In genomic region chrX:109889289-109890006, GRCh38 we compare ENCODE assay signal across 8 cellular contexts.
DNase-seq lines count a peak whose midpoint lies in the region; ATAC-seq and TF ChIP-seq lines count a peak whose summit lies in the region.

No MANE protein-coding gene starts in this region.

- CTCF ChIA-PET in WTC11 (lab: Charles Lee): interaction anchor here (0.6 to 1.1 kb wide), 5 partner anchors 177 to 404 kb away, joined by 3 to 5 read pairs (median 4); partner anchors contain the start of gene KCNE5

- no peak overlapping the region for H2BK15ac ChIP-seq in mesenchymal stem cell (ENCODE audit: low read depth, poor library complexity, severe bottlenecking)

- no peak overlapping the region for H2AK5ac ChIP-seq in mesenchymal stem cell (ENCODE audit: low read length, severe bottlenecking)

- H3K27me3 Mint-ChIP-seq in WTC11 (ENCODE audit: low read depth): peaks cover 2% of the 10 kb centered on the region; the same call in 1 of the 2 replicates

- H3K4me1 ChIP-seq in mesenchymal stem cell (ENCODE audit: control insufficient read depth, insufficient read depth, low read depth, low read length): no peaks in the 10 kb centered on the region

- H3K14ac ChIP-seq in mesenchymal stem cell (ENCODE audit: low read length in 2 of 2): no peak overlapping the region

- H3K36me3 ChIP-seq in mesenchymal stem cell (ENCODE audit: control insufficient read depth in 1 of 2, insufficient read depth in 2 of 2, low read depth in 1 of 2, low read length in 2 of 2): no peaks in the 10 kb centered on the region

- H4K91ac ChIP-seq in mesenchymal stem cell (ENCODE audit: low read length): no peak overlapping the region

- no peak overlapping the region for H2BK12ac ChIP-seq in mesenchymal stem cell (ENCODE audit: low read length in 2 of 2)

- DNase-seq in GM03348 (ENCODE audit: low spot score) (peak; percentile 19), WTC11 (ENCODE audit: low spot score) (no peak), mesenchymal stem cell (peak; percentile 26), DMS153 treated with DMSO at 0.1 percent for 48 hours (lab: John Stamatoyannopoulos, UW; ENCODE audit: unreplicated experiment) (no peak), lower leg skin (ENCODE audit: low spot score in 2 of 2) (no peak)
- no peak for DNase-seq in activated naive CD4-positive, alpha-beta T cell (lab: John Stamatoyannopoulos, UW)

- H2BK5ac ChIP-seq in mesenchymal stem cell (ENCODE audit: low read depth, low read length, poor library complexity, severe bottlenecking): no peak overlapping the region

- TF ChIP-seq POLR2A in lower leg skin (IDR thresholded peaks at IDR 0.05): no peak

- no peak overlapping the region for H3K4me3 Mint-ChIP-seq in WTC11

- peaks cover 0 to 29% of the 10 kb centered on the region in 2 experiments for H3K27me3 ChIP-seq in mesenchymal stem cell (ENCODE audit: control insufficient read depth in 1 of 2, insufficient read depth in 1 of 2, low read length in 2 of 2)

- 77% methylated on average over 2 of the region's 4 CpGs for WGBS in mesenchymal stem cell
- 44 to 45% methylated on average over 4 of the region's 4 CpGs for WGBS in lower leg skin, 2 donors

- TF ChIP-seq CTCF in WTC11 (IDR thresholded peaks at IDR 0.05) (no peak), lower leg skin (IDR thresholded peaks at IDR 0.05) (no peak)

- ATAC-seq in HG02884 (IDR thresholded peaks at IDR 0.05; ENCODE audit: unreplicated experiment) (peak; percentile 50), WTC11 (peak; percentile 52; the same call in 1 of the 2 replicates), GM21381 (IDR thresholded peaks at IDR 0.05; ENCODE audit: unreplicated experiment) (no peak)

- no peaks in the 10 kb centered on the region for H3K79me1 ChIP-seq in mesenchymal stem cell (replicated peaks; ENCODE audit: low read length, poor library complexity, severe bottlenecking)

- H3K9me3 Mint-ChIP-seq in WTC11: peaks cover 3% of the 10 kb centered on the region; the same call in 1 of the 2 replicates

- intact Hi-C loops in lower leg skin (cut with DNase I; ENCODE audit: low total_unique reads): no loop called here

- H3K9ac ChIP-seq in mesenchymal stem cell (ENCODE audit: low read length): no peak overlapping the region

- H2AFZ ChIP-seq in mesenchymal stem cell (ENCODE audit: low read depth, low read length): no peak overlapping the region

- H3K4me2 ChIP-seq in mesenchymal stem cell (ENCODE audit: low read length, poor library complexity, severe bottlenecking): no peak overlapping the region

- no peak overlapping the region for H3K18ac ChIP-seq in mesenchymal stem cell (ENCODE audit: low read depth in 1 of 2, low read length in 2 of 2)

- H2BK120ac ChIP-seq in mesenchymal stem cell (ENCODE audit: low read depth, low read length): no peak overlapping the region

- H3K27ac ChIP-seq in mesenchymal stem cell (ENCODE audit: low read length, poor library complexity, severe bottlenecking): no peak overlapping the region

- H3K4ac ChIP-seq in mesenchymal stem cell (ENCODE audit: low read depth in 1 of 2, low read length in 2 of 2): no peak overlapping the region

- POLR2A ChIA-PET in WTC11 (lab: Charles Lee): no interaction called here

- H3K4me3 ChIP-seq in mesenchymal stem cell (ENCODE audit: insufficient read depth in 1 of 2, low read depth in 1 of 2, low read length in 2 of 2) (no peak overlapping the region), lower leg skin (ENCODE audit: low read depth, poor library complexity, severe bottlenecking) (no peak overlapping the region)

- H3K4me1 Mint-ChIP-seq in WTC11: peaks cover 2% of the 10 kb centered on the region; the same call in 1 of the 2 replicates

- no peak overlapping the region for H3K23ac ChIP-seq in mesenchymal stem cell (ENCODE audit: low read length in 2 of 2)

- no peaks in the 10 kb centered on the region for H3K9me3 ChIP-seq in mesenchymal stem cell (ENCODE audit: control insufficient read depth, low read length)

- H4K8ac ChIP-seq in mesenchymal stem cell (ENCODE audit: low read length): no peak overlapping the region

- H3K27ac Mint-ChIP-seq in WTC11: no peak overlapping the region

- no peaks in the 10 kb centered on the region for H3K36me3 Mint-ChIP-seq in WTC11

TF ChIP-seq in WTC11, 78 proteins besides CTCF, POLR2A, EP300 and RAD21:
- TF ChIP-seq, protein P1, sequence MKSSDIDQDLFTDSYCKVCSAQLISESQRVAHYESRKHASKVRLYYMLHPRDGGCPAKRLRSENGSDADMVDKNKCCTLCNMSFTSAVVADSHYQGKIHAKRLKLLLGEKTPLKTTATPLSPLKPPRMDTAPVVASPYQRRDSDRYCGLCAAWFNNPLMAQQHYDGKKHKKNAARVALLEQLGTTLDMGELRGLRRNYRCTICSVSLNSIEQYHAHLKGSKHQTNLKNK (CRISPR knock-in tag; IDR thresholded peaks at IDR 0.05): no peak
- TF ChIP-seq GTF2I (CRISPR knock-in tag; conservative IDR thresholded peaks at IDR 0.05): no peak
- no peak for TF ChIP-seq ZNF423 (CRISPR knock-in tag; IDR thresholded peaks at IDR 0.05)
- no peak for TF ChIP-seq JAZF1 (CRISPR knock-in tag; IDR thresholded peaks at IDR 0.05)
- no peak for TF ChIP-seq ATF2 (CRISPR knock-in tag; IDR thresholded peaks at IDR 0.05; ENCODE audit: borderline replicate concordance, low read depth)
- TF ChIP-seq, protein P2, sequence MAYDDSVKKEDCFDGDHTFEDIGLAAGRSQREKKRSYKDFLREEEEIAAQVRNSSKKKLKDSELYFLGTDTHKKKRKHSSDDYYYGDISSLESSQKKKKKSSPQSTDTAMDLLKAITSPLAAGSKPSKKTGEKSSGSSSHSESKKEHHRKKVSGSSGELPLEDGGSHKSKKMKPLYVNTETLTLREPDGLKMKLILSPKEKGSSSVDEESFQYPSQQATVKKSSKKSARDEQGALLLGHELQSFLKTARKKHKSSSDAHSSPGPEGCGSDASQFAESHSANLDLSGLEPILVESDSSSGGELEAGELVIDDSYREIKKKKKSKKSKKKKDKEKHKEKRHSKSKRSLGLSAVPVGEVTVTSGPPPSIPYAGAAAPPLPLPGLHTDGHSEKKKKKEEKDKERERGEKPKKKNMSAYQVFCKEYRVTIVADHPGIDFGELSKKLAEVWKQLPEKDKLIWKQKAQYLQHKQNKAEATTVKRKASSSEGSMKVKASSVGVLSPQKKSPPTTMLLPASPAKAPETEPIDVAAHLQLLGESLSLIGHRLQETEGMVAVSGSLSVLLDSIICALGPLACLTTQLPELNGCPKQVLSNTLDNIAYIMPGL (CRISPR knock-in tag; IDR thresholded peaks at IDR 0.05): no peak
- TF ChIP-seq ESRRA (CRISPR knock-in tag; IDR thresholded peaks at IDR 0.05; ENCODE audit: borderline replicate concordance): no peak
- TF ChIP-seq TEAD4 (CRISPR knock-in tag; IDR thresholded peaks at IDR 0.05): no peak

Comparison
In these comparisons a context has a peak if more than half of its experiments do, and no peak if none do; other contexts are left out.
1. DNase-seq: peak in GM03348 (single experiment) and mesenchymal stem cell (single experiment); none in WTC11 (single experiment), activated naive CD4-positive, alpha-beta T cell (0 of 4), DMS153 treated with DMSO at 0.1 percent for 48 hours (single experiment) and lower leg skin (0 of 2).